ENCODE assay signal across 1 cellular context in genomic region chr17:66670211-66670610, GRCh38.
TF ChIP-seq lines count a peak whose summit lies in the region.

No MANE protein-coding gene starts in this region.

TF ChIP-seq in K562, 482 proteins besides CTCF, POLR2A, EP300 and RAD21 (continued from another document):
- TF ChIP-seq, protein P1, sequence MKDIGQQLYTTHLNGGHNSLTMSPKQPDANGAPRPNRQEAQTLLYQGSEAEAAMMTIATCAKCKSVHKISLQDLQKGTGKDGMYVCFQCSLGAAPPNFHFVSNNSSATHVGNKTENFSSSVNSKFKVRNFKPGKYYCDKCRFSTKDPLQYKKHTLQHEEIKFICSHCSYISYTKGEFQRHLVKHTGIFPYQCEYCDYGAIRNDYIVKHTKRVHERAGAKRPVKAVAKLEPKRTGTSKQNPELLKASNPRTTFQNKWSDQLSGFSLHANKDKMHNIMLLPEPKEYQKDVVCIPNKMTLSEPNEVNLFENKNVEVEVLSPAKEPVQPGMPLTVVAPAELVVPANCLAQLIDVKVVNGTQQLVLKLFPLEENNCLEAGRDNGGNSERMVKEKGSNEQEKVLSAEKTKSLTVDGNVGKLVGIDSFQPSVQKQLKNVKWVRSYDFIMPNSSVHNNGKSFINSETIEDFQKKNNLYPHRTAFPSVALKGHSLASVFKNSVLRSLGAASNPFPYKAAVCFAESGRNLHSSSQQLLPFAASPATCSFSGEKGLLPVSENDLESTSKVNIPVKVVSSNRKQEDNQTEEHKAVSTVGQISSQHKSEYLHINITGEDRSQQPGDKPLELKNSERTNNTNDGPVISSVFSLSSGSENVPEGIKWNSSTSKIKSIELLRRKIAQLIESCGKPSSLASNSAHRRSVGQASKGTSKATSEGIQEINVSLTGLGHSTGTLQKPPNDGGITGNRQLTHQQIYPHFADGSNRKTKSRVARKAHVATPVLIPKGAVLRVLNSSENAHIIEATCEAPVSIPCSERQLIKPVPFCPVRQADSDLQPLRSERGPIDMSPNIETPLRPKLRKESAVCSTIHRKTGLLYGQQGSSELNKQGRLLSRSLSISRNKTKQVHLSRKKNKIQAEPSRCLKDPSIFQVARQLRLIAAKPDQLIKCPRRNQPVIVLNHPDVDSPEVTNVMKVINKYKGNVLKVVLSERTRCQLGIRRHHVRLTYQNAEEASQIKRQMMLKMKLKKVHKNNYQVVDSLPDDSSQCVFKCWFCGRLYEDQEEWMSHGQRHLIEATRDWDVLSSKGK (CRISPR knock-in tag; IDR thresholded peaks at IDR 0.05): no peak
- TF ChIP-seq POU5F1 (IDR thresholded peaks at IDR 0.05; ENCODE audit: borderline replicate concordance, low read depth, low read length, partially characterized antibody): no peak
- peak; percentile 37; the same call in 1 of the 2 replicates for TF ChIP-seq GATA2 (CRISPR knock-in tag; IDR thresholded peaks at IDR 0.05)
- TF ChIP-seq, protein P2, sequence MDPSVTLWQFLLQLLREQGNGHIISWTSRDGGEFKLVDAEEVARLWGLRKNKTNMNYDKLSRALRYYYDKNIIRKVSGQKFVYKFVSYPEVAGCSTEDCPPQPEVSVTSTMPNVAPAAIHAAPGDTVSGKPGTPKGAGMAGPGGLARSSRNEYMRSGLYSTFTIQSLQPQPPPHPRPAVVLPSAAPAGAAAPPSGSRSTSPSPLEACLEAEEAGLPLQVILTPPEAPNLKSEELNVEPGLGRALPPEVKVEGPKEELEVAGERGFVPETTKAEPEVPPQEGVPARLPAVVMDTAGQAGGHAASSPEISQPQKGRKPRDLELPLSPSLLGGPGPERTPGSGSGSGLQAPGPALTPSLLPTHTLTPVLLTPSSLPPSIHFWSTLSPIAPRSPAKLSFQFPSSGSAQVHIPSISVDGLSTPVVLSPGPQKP (CRISPR knock-in tag; IDR thresholded peaks at IDR 0.05): no peak
- peak; percentile 88 for TF ChIP-seq SPI1 (IDR thresholded peaks at IDR 0.05; ENCODE audit: borderline replicate concordance, low read depth, low read length)
- no peak for TF ChIP-seq CAMTA2 (CRISPR knock-in tag; conservative IDR thresholded peaks at IDR 0.05)
